Comparison of ENCODE assay signal across 8 cellular contexts in genomic region chr12:24902521-24903304, GRCh38. TPM values are rescaled to one million over a fixed set of nuclear protein-coding genes. Genes with fewer than 3 reads are reported as not detected.
DNase-seq lines count a peak whose midpoint lies in the region; ATAC-seq and TF ChIP-seq lines count a peak whose summit lies in the region.

No MANE protein-coding gene starts in this region.

- H3K27ac ChIP-seq in heart right ventricle (peak overlapping the region in 7 of 10 donors; percentile 23 to 91 (median 37)), ovary (no peak overlapping the region)

- 1 to 2% methylated on average over 69 to 72 of the region's 72 CpGs for WGBS in heart right ventricle, 2 donors
- 29 to 50% (median 40%) methylated on average over 62 to 72 of the region's 72 CpGs for WGBS in ovary, 3 donors

- TF ChIP-seq EP300 in ovary (IDR thresholded peaks at IDR 0.05) = no peak

- DNase-seq in GM12864 (ENCODE audit: low read depth) (no peak), heart right ventricle (no peak), ovary (no peak), HK-2 (ENCODE audit: unreplicated experiment) (no peak), activated gamma-delta T cell treated with Interleukin-2 at 50 U/mL for 16 hours (no peak)
- peak in 1 of 2 donors; percentile 36 for DNase-seq in activated naive CD4-positive, alpha-beta T cell treated with anti-CD3 and anti-CD28 coated beads, Interleukin-2, amount 50 U/mL, for 72 hours (ENCODE audit: low spot score in 2 of 2)
- DNase-seq in effector CD8-positive, alpha-beta T cell (lab: John Stamatoyannopoulos, UW) = no peak

- peak overlapping the region; percentile 73 to 89 for H3K27ac Mint-ChIP-seq in activated naive CD4-positive, alpha-beta T cell treated with anti-CD3 and anti-CD28 coated beads, Interleukin-2, amount 50 U/mL, for 72 hours

- peak; percentile 56 for ATAC-seq in HG02798 (IDR thresholded peaks at IDR 0.05; ENCODE audit: poor library complexity, unreplicated experiment)
- peak; percentile 46 to 49 for ATAC-seq in activated naive CD4-positive, alpha-beta T cell treated with anti-CD3 and anti-CD28 coated beads, Interleukin-2, amount 50 U/mL, for 72 hours
- ATAC-seq in heart right ventricle = peak; percentile 40 to 68 (median 56)

- H3K27me3 ChIP-seq in heart right ventricle (peaks cover 8 to 45% (median 33%) of the 10 kb centered on the region in 7 donors), ovary (no peaks in the 10 kb centered on the region)

- H3K4me1 ChIP-seq in heart right ventricle (peaks cover 0 to 55% (median 11%) of the 10 kb centered on the region in 9 donors), ovary (ENCODE audit: insufficient read depth) (peaks cover 3% of the 10 kb centered on the region)

- H3K9me3 ChIP-seq in heart right ventricle (no peaks in the 10 kb centered on the region), ovary (no peaks in the 10 kb centered on the region)

- intact Hi-C loops in heart right ventricle (cut with DNase I) (no loop called here), ovary (cut with DNase I) (loop anchor here in 1 of 4 donors (5.0 kb wide), 1 partner anchor 295 kb away; no protein-coding TSS in a partner anchor)

- H3K4me3 ChIP-seq in GM12864 (ENCODE audit: low read depth, low read length) (peak overlapping the region; percentile 73), heart right ventricle (peak overlapping the region; percentile 25 to 69 (median 58)), ovary (peak overlapping the region; percentile 16)

- TF ChIP-seq CTCF in GM12864 (IDR thresholded peaks at IDR 0.05; ENCODE audit: low read depth, low read length, missing control alignments) (no peak), heart right ventricle (IDR thresholded peaks at IDR 0.05) (no peak), ovary (IDR thresholded peaks at IDR 0.05) (no peak)

- H3K36me3 ChIP-seq in heart right ventricle (no peaks in the 10 kb centered on the region), ovary (no peaks in the 10 kb centered on the region)

- H3K36me3 Mint-ChIP-seq in activated naive CD4-positive, alpha-beta T cell treated with anti-CD3 and anti-CD28 coated beads, Interleukin-2, amount 50 U/mL, for 72 hours = peaks cover 9 to 13% of the 10 kb centered on the region in 2 donors

- no peak for TF ChIP-seq POLR2A in ovary (IDR thresholded peaks at IDR 0.05)

- H3K9me3 Mint-ChIP-seq in activated naive CD4-positive, alpha-beta T cell treated with anti-CD3 and anti-CD28 coated beads, Interleukin-2, amount 50 U/mL, for 72 hours = peaks cover 4 to 12% of the 10 kb centered on the region in 2 donors

RNA-seq across cellular contexts. Expression of gene BCAT1, which starts 46.2 kb away (rescaled TPM):
- total RNA-seq in activated naive CD4-positive, alpha-beta T cell treated with anti-CD3 and anti-CD28 coated beads, Interleukin-2, amount 50 U/mL, for 72 hours = 10 to 100 TPM in 1 of 2 donors, 1 to 10 TPM in 1; 6.3 to 42.8 TPM
- 10 to 100 TPM in 1 of 10 donors, 1 to 10 TPM in 9; 1.4 to 17.0 (median 2.8) TPM for total RNA-seq in heart right ventricle
- 1 to 10 TPM in 1 of 2 donors, under 1 TPM in 1; 0.95 to 1.6 TPM for polyA plus RNA-seq in heart right ventricle
- 100 to 1,000 TPM in 1 of 7 donors, 10 to 100 TPM in 6; 14.9 to 106 (median 36.2) TPM for total RNA-seq in ovary
- polyA plus RNA-seq in ovary = 10 to 100 TPM; 12.0 to 18.3 TPM

Comparison
In these comparisons a context has a peak if more than half of its experiments do, and no peak if none do; other contexts are left out.
1. H3K4me3 ChIP-seq: peak in every context shown above with its lines; median percentile 73 in GM12864; 58 in heart right ventricle; 16 in ovary.
2. H3K27ac ChIP-seq: peak in heart right ventricle (7 of 10); none in ovary (0 of 2).
3. Peak in every context shown above with its lines, with median percentiles within 50 percentile points of each other: ATAC-seq.